ENCODE assay signal across 26 cellular contexts in the genomic region with DNA sequence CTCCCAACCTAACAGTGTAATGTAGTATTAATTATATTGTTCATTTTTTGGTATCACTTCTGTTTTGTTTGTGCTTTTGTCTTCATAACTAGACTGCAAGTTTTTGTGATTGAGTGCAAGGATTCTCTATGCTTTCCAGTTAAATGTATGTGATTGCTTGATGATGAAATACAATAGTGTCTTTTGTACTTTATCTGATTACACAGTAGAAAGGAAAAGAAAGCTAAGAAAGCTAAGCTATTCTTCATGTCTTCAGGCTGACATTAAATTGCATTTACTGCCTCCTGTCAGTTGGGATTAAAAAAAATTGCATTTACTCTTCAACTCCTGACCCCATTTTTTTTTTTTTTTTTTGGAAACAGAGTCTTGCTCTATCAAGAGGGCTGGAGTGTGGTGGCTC. TPM values are rescaled to one million over a fixed set of nuclear protein-coding genes. Genes with fewer than 3 reads are reported as not detected.
"Had no signal": no experiment of that assay in that cellular context is flagged by ENCODE, and none has a peak within 500 bp of the region (broad histone marks: within the 10 kb centered on the region; RNA-seq: fewer than 3 reads in every experiment).

No MANE protein-coding gene starts in this region.

- H3K27me3 Mint-ChIP-seq: activated B cell treated with CpG ODN at 0.5 μM for 24 hours; activated CD4-positive, alpha-beta T cell treated with anti-CD3 and anti-CD28 coated beads, Interleukin-2, amount 10 ng/mL, durations not matched to agents 24 days and 14 days; activated naive CD8-positive, alpha-beta T cell treated with anti-CD3 and anti-CD28 coated beads, Interleukin-2, amount 50 U/mL, for 24 hours had no signal

- H3K9me3 Mint-ChIP-seq: activated B cell treated with CpG ODN at 0.5 μM for 24 hours; activated CD4-positive, alpha-beta T cell treated with anti-CD3 and anti-CD28 coated beads, Interleukin-2, amount 10 ng/mL, durations not matched to agents 24 days and 14 days; activated naive CD4-positive, alpha-beta T cell treated with anti-CD3 and anti-CD28 coated beads, Interleukin-2, amount 50 U/mL, for 72 hours; activated naive CD8-positive, alpha-beta T cell treated with anti-CD3 and anti-CD28 coated beads, Interleukin-2, amount 50 U/mL, for 24 hours had no signal

- ATAC-seq: activated naive CD4-positive, alpha-beta T cell treated with anti-CD3 and anti-CD28 coated beads, Interleukin-2, amount 50 U/mL, for 72 hours; activated naive CD8-positive, alpha-beta T cell treated with anti-CD3 and anti-CD28 coated beads, Interleukin-2, amount 50 U/mL, for 24 hours; body of pancreas; PC-3 had no signal

- DNase-seq: activated B cell treated with CpG ODN at 0.5 μM for 24 hours; activated CD4-positive, alpha-beta T cell treated with anti-CD3 and anti-CD28 coated beads for 1 hour; activated CD4-positive, alpha-beta T cell treated with anti-CD3 and anti-CD28 coated beads, Interleukin-2, amount 10 ng/mL, durations not matched to agents 24 days and 14 days; activated CD4-positive, alpha-beta T cell treated with anti-CD3 and anti-CD28 coated beads, Interleukin-2, amount 50 U/mL, for 48 hours; activated CD8-positive, alpha-beta memory T cell treated with anti-CD3 and anti-CD28 coated beads, Interleukin-2, amount 50 U/mL, for 48 hours; activated naive CD8-positive, alpha-beta T cell treated with anti-CD3 and anti-CD28 coated beads, Interleukin-2, amount 50 U/mL, for 24 hours; activated T-cell treated with anti-CD3 and anti-CD28 coated beads, Interleukin-2, amount 50 U/mL, for 1 hour; amniotic stem cell; body of pancreas; central memory CD4-positive, alpha-beta T cell; MG63; MV-4-11; NCI-H1105; NCI-H1436; NCI-H1694 treated with DMSO at 0.1 percent for 48 hours; NCI-H2029 treated with DMSO at 0.1 percent for 48 hours; NCI-H510A treated with DMSO at 0.1 percent for 48 hours; NCI-H69; PC-3; SHP77; SW 1271; T1000 had no signal

- H3K27me3 ChIP-seq: ascending aorta, body of pancreas, MG63, SJSA1 had no signal

- H3K9me3 ChIP-seq: ascending aorta, body of pancreas, MG63, SJSA1 had no signal

- H3K4me3 ChIP-seq: ascending aorta, body of pancreas, coronary artery, MG63, SJSA1 had no signal

- H3K27ac Mint-ChIP-seq: activated B cell treated with CpG ODN at 0.5 μM for 24 hours; activated CD4-positive, alpha-beta T cell treated with anti-CD3 and anti-CD28 coated beads, Interleukin-2, amount 10 ng/mL, durations not matched to agents 24 days and 14 days; activated naive CD4-positive, alpha-beta T cell treated with anti-CD3 and anti-CD28 coated beads, Interleukin-2, amount 50 U/mL, for 72 hours; activated naive CD8-positive, alpha-beta T cell treated with anti-CD3 and anti-CD28 coated beads, Interleukin-2, amount 50 U/mL, for 24 hours had no signal

- H3K4me1 ChIP-seq: ascending aorta, body of pancreas, SJSA1 had no signal

- H3K4me3 Mint-ChIP-seq: activated B cell treated with CpG ODN at 0.5 μM for 24 hours; activated CD4-positive, alpha-beta T cell treated with anti-CD3 and anti-CD28 coated beads, Interleukin-2, amount 10 ng/mL, durations not matched to agents 24 days and 14 days; activated naive CD8-positive, alpha-beta T cell treated with anti-CD3 and anti-CD28 coated beads, Interleukin-2, amount 50 U/mL, for 24 hours had no signal

- H3K27ac ChIP-seq: ascending aorta, body of pancreas, coronary artery, SJSA1 had no signal

RNA-seq across cellular contexts. Expression of gene ITPKA, which starts 48.3 kb away (rescaled TPM):
- total RNA-seq: ascending aorta had no signal
